Comparison of ENCODE assay signal across 8 cellular contexts in the genomic region with DNA sequence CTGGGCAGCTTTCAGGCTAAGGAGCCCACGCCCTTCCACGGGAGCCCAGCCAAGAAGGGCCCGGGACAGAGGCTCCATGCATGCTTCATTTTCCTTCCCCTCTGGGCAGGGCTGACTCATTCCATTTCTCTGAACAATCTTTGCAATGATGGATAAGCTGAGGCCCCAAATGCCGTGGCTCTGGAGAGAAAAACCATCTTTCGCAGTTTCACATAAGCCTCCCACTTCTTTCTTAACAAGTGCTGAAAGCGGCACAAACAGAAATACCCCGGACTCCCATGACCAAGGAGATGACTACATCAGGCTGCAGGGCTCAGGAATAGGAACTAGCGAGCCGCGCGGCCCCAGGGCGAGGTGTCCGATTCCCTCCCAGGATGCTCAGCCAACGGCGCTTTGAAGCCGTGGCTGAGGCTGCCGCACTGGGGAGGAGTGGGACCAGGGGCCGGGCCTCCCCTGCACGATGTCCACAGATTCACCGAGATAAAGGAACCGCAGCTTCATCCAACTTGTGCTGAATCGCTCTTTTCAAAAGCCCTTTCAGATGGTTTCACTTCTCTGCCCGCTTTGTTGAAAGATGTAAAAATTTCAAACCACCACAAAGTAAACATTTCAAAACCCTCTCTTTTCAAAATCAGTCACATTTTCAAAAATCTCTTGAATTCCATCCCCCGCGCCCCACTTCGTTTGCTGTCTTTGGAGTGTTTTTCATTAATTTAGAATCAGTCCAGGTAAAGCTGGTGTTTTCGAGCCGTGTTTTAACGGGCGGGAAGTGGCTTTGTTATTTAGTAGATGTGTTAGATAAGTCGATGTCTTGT.
DNase-seq lines count a peak whose midpoint lies in the region; ATAC-seq and TF ChIP-seq lines count a peak whose summit lies in the region.

No MANE protein-coding gene starts in this region.

- no peak overlapping the region for H2AK5ac ChIP-seq in mesendoderm (ENCODE audit: low read length)

- H3K4ac ChIP-seq in mesendoderm (ENCODE audit: low read depth, low read length) = no peak overlapping the region

- H3K36me3 ChIP-seq in mesendoderm (ENCODE audit: control insufficient read depth, insufficient read depth, low read length) = no peaks in the 10 kb centered on the region

- peak overlapping the region; percentile 69 for H3K18ac ChIP-seq in mesendoderm (ENCODE audit: low read length)

- no peak overlapping the region for H3K4me2 ChIP-seq in mesendoderm (ENCODE audit: low read length)

- peak overlapping the region; percentile 64 for H2BK120ac ChIP-seq in mesendoderm (ENCODE audit: low read depth, low read length)

- H3K27ac ChIP-seq in coronary artery (peak overlapping the region; percentile 62 to 85), mesendoderm (ENCODE audit: low read depth, low read length) (peak overlapping the region; percentile 78)

- no peak for TF ChIP-seq CTCF in coronary artery (IDR thresholded peaks at IDR 0.05)

- no peak overlapping the region for H2BK5ac ChIP-seq in mesendoderm (ENCODE audit: low read length)

- H2BK15ac ChIP-seq in mesendoderm (replicated peaks; ENCODE audit: low read depth) = peak overlapping the region; percentile 25

- H4K8ac ChIP-seq in mesendoderm (ENCODE audit: low read depth, low read length) = no peak overlapping the region

- DNase-seq in Daoy (ENCODE audit: low read depth) (peak; percentile 91), HuH-7 (ENCODE audit: low spot score) (peak; percentile 76), SW480 (ENCODE audit: low spot score) (peak; percentile 82), coronary artery (ENCODE audit: low spot score) (no peak), mesendoderm (peak; percentile 87), NCI-H1048 (lab: John Stamatoyannopoulos, UW) (no peak)
- DNase-seq in stimulated activated naive CD4-positive, alpha-beta T cell treated with Interleukin-2 at 50 U/mL for 16 hours (lab: John Stamatoyannopoulos, UW) = peak; percentile 58

- no peak overlapping the region for H4K5ac ChIP-seq in mesendoderm (ENCODE audit: low read length)

- no peaks in the 10 kb centered on the region for H3K27me3 ChIP-seq in mesendoderm (ENCODE audit: insufficient read depth, low read length, poor library complexity)

- H3K79me2 ChIP-seq in mesendoderm (ENCODE audit: control insufficient read depth, insufficient read depth, low read length) = no peaks in the 10 kb centered on the region

- WGBS in mesendoderm (ENCODE audit: extremely low coverage, insufficient coverage, low lambda C conversion rate) = 100% methylated on average over 4 of the region's 31 CpGs

- no peak overlapping the region for H3K9ac ChIP-seq in mesendoderm (ENCODE audit: low read length)

- peaks cover 9% of the 10 kb centered on the region for H3K4me1 ChIP-seq in mesendoderm (ENCODE audit: control insufficient read depth, low read depth, low read length)

- H3K4me3 ChIP-seq in coronary artery = peak overlapping the region; percentile 77
- H3K4me3 ChIP-seq in mesendoderm (ENCODE audit: low read length) = no peak overlapping the region

- H3K79me1 ChIP-seq in mesendoderm (ENCODE audit: low read length) = no peaks in the 10 kb centered on the region

- H3K56ac ChIP-seq in mesendoderm (ENCODE audit: low read length) = no peak overlapping the region

- no peak overlapping the region for H3K23ac ChIP-seq in mesendoderm (ENCODE audit: low read length)

- ATAC-seq in GM21723 (IDR thresholded peaks at IDR 0.05; ENCODE audit: unreplicated experiment) = no peak

Comparison
In these comparisons a context has a peak if more than half of its experiments do, and no peak if none do; other contexts are left out.
1. DNase-seq: peak in Daoy (single experiment), HuH-7 (single experiment), SW480 (single experiment), mesendoderm (single experiment) and stimulated activated naive CD4-positive, alpha-beta T cell treated with Interleukin-2 at 50 U/mL for 16 hours (single experiment); none in coronary artery (single experiment) and NCI-H1048 (single experiment).